20 cellular contexts compared by ENCODE assay signal in genomic region chr21:45871616-45872236, GRCh38.
A peak's percentile ranks its signal among the peaks of the same experiment; 100 is the strongest.
DNase-seq lines count a peak whose midpoint lies in the region; TF ChIP-seq lines count a peak whose summit lies in the region.
"Had no signal": no experiment of that assay in that cellular context is flagged by ENCODE, and none has a peak within 500 bp of the region (broad histone marks: within the 10 kb centered on the region; RNA-seq: fewer than 3 reads in every experiment).

No MANE protein-coding gene starts in this region.

- H3K9ac ChIP-seq in H9 (ENCODE audit: extremely low read depth, insufficient read length, low read length): no peak overlapping the region
- H3K9ac ChIP-seq in neuronal stem cell (ENCODE audit: low read depth, low read length, poor library complexity): peak overlapping the region; percentile 34

- H3K36me3 Mint-ChIP-seq in H9 (ENCODE audit: insufficient read depth in 1 of 3, low read depth in 3 of 3): no peaks in the 10 kb centered on the region
- peaks cover 1% of the 10 kb centered on the region for H3K36me3 Mint-ChIP-seq in chondrocyte (ENCODE audit: low read depth)
- H3K36me3 Mint-ChIP-seq in type B pancreatic cell: no peaks in the 10 kb centered on the region
- H3K36me3 Mint-ChIP-seq: CD14-positive monocyte had no signal

- H3K4me3 ChIP-seq in neuronal stem cell (ENCODE audit: low read length in 2 of 2) (no peak overlapping the region), tibial nerve (no peak overlapping the region)

- no peak overlapping the region for H2BK15ac ChIP-seq in H9 (ENCODE audit: low read depth, low read length)
- H2BK15ac ChIP-seq in neuronal stem cell (ENCODE audit: low read length): no peak overlapping the region

- H4K91ac ChIP-seq in H9 (ENCODE audit: insufficient read length, low read depth, low read length): no peak overlapping the region
- no peak overlapping the region for H4K91ac ChIP-seq in neuronal stem cell (ENCODE audit: low read depth, low read length, poor library complexity)

- H3K23ac ChIP-seq in H9 (ENCODE audit: insufficient read length, low read depth, low read length) (no peak overlapping the region), neuronal stem cell (ENCODE audit: low read depth, low read length, poor library complexity) (peak overlapping the region; percentile 49)

- no peak overlapping the region for H2AK5ac ChIP-seq in H9 (ENCODE audit: insufficient read length, low read length)
- H2AK5ac ChIP-seq in neuronal stem cell (ENCODE audit: low read depth, low read length): no peak overlapping the region

- H3K4me1 Mint-ChIP-seq in H9 (no peaks in the 10 kb centered on the region), chondrocyte (ENCODE audit: low read depth) (peaks cover 40% of the 10 kb centered on the region), type B pancreatic cell (ENCODE audit: unreplicated experiment) (peaks cover 10% of the 10 kb centered on the region)
- H3K4me1 Mint-ChIP-seq: CD14-positive monocyte had no signal

- no peaks in the 10 kb centered on the region for H3K23me2 ChIP-seq in H9 (ENCODE audit: insufficient read length, low read depth, low read length, poor library complexity, severe bottlenecking)

- H4K20me1 ChIP-seq in H9 (ENCODE audit: control insufficient read depth, insufficient read depth, insufficient read length): no peaks in the 10 kb centered on the region

- H3K36me3 ChIP-seq in neuronal stem cell (replicated peaks in 1 of 2; ENCODE audit: control insufficient read depth in 2 of 2, insufficient read depth in 2 of 2, low read length in 2 of 2): no peaks in the 10 kb centered on the region
- peaks cover 0 to 5% (median 0%) of the 10 kb centered on the region in 3 donors for H3K36me3 ChIP-seq in tibial nerve

- no peak overlapping the region for H4K5ac ChIP-seq in H9 (ENCODE audit: insufficient read length, low read depth, low read length)

- H3K27me3 Mint-ChIP-seq in H9 (ENCODE audit: low read depth) (peaks cover 2% of the 10 kb centered on the region), chondrocyte (ENCODE audit: low read depth) (no peaks in the 10 kb centered on the region), type B pancreatic cell (peaks cover 16% of the 10 kb centered on the region)

- H3K56ac ChIP-seq in H9 (ENCODE audit: insufficient read length, low read depth, low read length): no peak overlapping the region

- no peak overlapping the region; a peak in 1 of 7 replicates for H3K27ac Mint-ChIP-seq in H9
- H3K27ac Mint-ChIP-seq in chondrocyte (ENCODE audit: unreplicated experiment): no peak overlapping the region
- no peak overlapping the region for H3K27ac Mint-ChIP-seq in type B pancreatic cell
- H3K27ac Mint-ChIP-seq: HFFc6 had no signal

- H3K4ac ChIP-seq in H9 (ENCODE audit: low read depth, low read length): no peak overlapping the region
- H3K4ac ChIP-seq in neuronal stem cell (ENCODE audit: low read length): no peak overlapping the region

- H3K14ac ChIP-seq in H9 (ENCODE audit: insufficient read depth, low read length): no peak overlapping the region
- H3K14ac ChIP-seq in neuronal stem cell (ENCODE audit: low read length): no peak overlapping the region

- H3T11ph ChIP-seq in H9 (ENCODE audit: low read length): no peak overlapping the region

- no peaks in the 10 kb centered on the region for H3K79me1 ChIP-seq in H9 (ENCODE audit: insufficient read depth, low read depth, low read length, poor library complexity, severe bottlenecking)
- H3K79me1 ChIP-seq in neuronal stem cell (ENCODE audit: low read depth, low read length): no peaks in the 10 kb centered on the region

- H2BK20ac ChIP-seq in H9 (ENCODE audit: low read depth, low read length, poor library complexity, severe bottlenecking): no peak overlapping the region

- DNase-seq in H9 (peak; percentile 23), chondrocyte (ENCODE audit: low spot score) (peak; percentile 83), neuronal stem cell (ENCODE audit: low spot score) (no peak), type B pancreatic cell (ENCODE audit: extremely low spot score, unreplicated experiment) (peak; percentile 58), tibial nerve (ENCODE audit: low spot score in 2 of 2) (no peak), COLO668 (lab: John Stamatoyannopoulos, UW; ENCODE audit: unreplicated experiment) (no peak)
- no peak for DNase-seq in activated naive CD4-positive, alpha-beta T cell treated with anti-CD3 and anti-CD28 coated beads, Interleukin-2, amount 50 U/mL, for 16 hours
- DNase-seq: ACHN, COR-L47, DMS 273 treated with DMSO at 0.1 percent for 48 hours, DND-41, HFFc6, NCI-H1417, NCI-H187, NCI-H2107, NCI-H2227 treated with DMSO at 0.1 percent for 48 hours, NCI-H510A treated with DMSO at 0.1 percent for 48 hours, NCI-H82, SIG-M5 had no signal

- H3K4me2 ChIP-seq in H9 (ENCODE audit: insufficient read depth, insufficient read length, low read length) (no peak overlapping the region), neuronal stem cell (ENCODE audit: insufficient read depth, low read length, poor library complexity, severe bottlenecking) (no peak overlapping the region)

- H3K9me3 Mint-ChIP-seq in H9 (no peaks in the 10 kb centered on the region), chondrocyte (ENCODE audit: low read depth) (no peaks in the 10 kb centered on the region), type B pancreatic cell (no peaks in the 10 kb centered on the region)
- H3K9me3 Mint-ChIP-seq: HFFc6 had no signal

- no peak overlapping the region for H3K4me3 Mint-ChIP-seq in H9
- H3K4me3 Mint-ChIP-seq in chondrocyte (ENCODE audit: unreplicated experiment): no peak overlapping the region
- H3K4me3 Mint-ChIP-seq in type B pancreatic cell: no peak overlapping the region
- H3K4me3 Mint-ChIP-seq: CD14-positive monocyte, HFFc6 had no signal

- H2AFZ ChIP-seq in H9 (ENCODE audit: low read length) (no peak overlapping the region), neuronal stem cell (ENCODE audit: low read length) (no peak overlapping the region)

- WGBS in H9 (ENCODE audit: extremely low coverage, insufficient read length, low lambda C conversion rate): no CpG with 5 or more reads among the region's 22 CpGs
- no CpG with 5 or more reads among the region's 22 CpGs for WGBS in neuronal stem cell (ENCODE audit: extremely low coverage in 2 of 2, insufficient read length in 2 of 2, insufficient replicate concordance in 1 of 2), 2 donors
- 82 to 91% methylated on average over 13 to 21 of the region's 22 CpGs for WGBS in tibial nerve, 2 donors

- no peaks in the 10 kb centered on the region for H3K79me2 ChIP-seq in H9 (ENCODE audit: insufficient read depth, low read length)

- H3K18ac ChIP-seq in H9 (ENCODE audit: insufficient read length, low read depth, low read length) (no peak overlapping the region), neuronal stem cell (ENCODE audit: low read length) (peak overlapping the region; percentile 35)

- no peak overlapping the region for H4K8ac ChIP-seq in H9 (replicated peaks; ENCODE audit: insufficient read length, low read depth, low read length)
- H4K8ac ChIP-seq in neuronal stem cell (ENCODE audit: low read depth, low read length): no peak overlapping the region

- no peak for TF ChIP-seq POLR2A in tibial nerve (IDR thresholded peaks at IDR 0.05)

- H3K9me3 ChIP-seq in H9 (ENCODE audit: control insufficient read depth, low read depth, low read length): no peaks in the 10 kb centered on the region
- H3K9me3 ChIP-seq in neuronal stem cell (replicated peaks in 1 of 2; ENCODE audit: control insufficient read depth in 2 of 2, insufficient read depth in 1 of 2, low read depth in 1 of 2, low read length in 2 of 2): no peaks in the 10 kb centered on the region
- H3K9me3 ChIP-seq in tibial nerve: no peaks in the 10 kb centered on the region

- H3K4me1 ChIP-seq in H9 (ENCODE audit: insufficient read depth, low read length) (no peaks in the 10 kb centered on the region), neuronal stem cell (ENCODE audit: control insufficient read depth in 2 of 2, insufficient read depth in 1 of 2, low read depth in 1 of 2, low read length in 2 of 2) (peaks cover 13 to 18% of the 10 kb centered on the region in 2 donors), tibial nerve (no peaks in the 10 kb centered on the region)

- H3K27me3 ChIP-seq in H9 (ENCODE audit: insufficient read depth, low read length) (no peaks in the 10 kb centered on the region), neuronal stem cell (ENCODE audit: control insufficient read depth in 3 of 3, insufficient read depth in 3 of 3, low read depth in 1 of 3, low read length in 3 of 3) (peaks cover 0 to 25% (median 0%) of the 10 kb centered on the region in 3 experiments), tibial nerve (no peaks in the 10 kb centered on the region)

- H2BK12ac ChIP-seq in H9 (ENCODE audit: insufficient read length, low read depth, low read length) (no peak overlapping the region), neuronal stem cell (ENCODE audit: low read length) (no peak overlapping the region)

- TF ChIP-seq CTCF in H9 (conservative IDR thresholded peaks at IDR 0.05) (no peak), chondrocyte (IDR thresholded peaks at IDR 0.05) (no peak), type B pancreatic cell (conservative IDR thresholded peaks at IDR 0.05) (no peak), tibial nerve (IDR thresholded peaks at IDR 0.05) (no peak)

- H2BK120ac ChIP-seq in H9 (ENCODE audit: low read depth, low read length, poor library complexity, severe bottlenecking) (no peak overlapping the region), neuronal stem cell (ENCODE audit: low read depth, low read length) (no peak overlapping the region)

- no peak for TF ChIP-seq EP300 in tibial nerve (IDR thresholded peaks at IDR 0.05)

- H3K27ac ChIP-seq in H9 (ENCODE audit: insufficient read length, low read depth, low read length) (no peak overlapping the region), neuronal stem cell (replicated peaks; ENCODE audit: low read length) (no peak overlapping the region), tibial nerve (no peak overlapping the region)

- H2BK5ac ChIP-seq in H9 (ENCODE audit: insufficient read length, low read length) (no peak overlapping the region), neuronal stem cell (ENCODE audit: low read length) (no peak overlapping the region)

Comparison
In these comparisons a context has a peak if more than half of its experiments do, and no peak if none do; other contexts are left out.
1. DNase-seq: peak in H9 (single experiment), chondrocyte (single experiment) and type B pancreatic cell (single experiment); none in neuronal stem cell (single experiment), tibial nerve (0 of 2), COLO668 (single experiment) and activated naive CD4-positive, alpha-beta T cell treated with anti-CD3 and anti-CD28 coated beads, Interleukin-2, amount 50 U/mL, for 16 hours (single experiment).